ENCODE assay signal across 2 cellular contexts in the genomic region with DNA sequence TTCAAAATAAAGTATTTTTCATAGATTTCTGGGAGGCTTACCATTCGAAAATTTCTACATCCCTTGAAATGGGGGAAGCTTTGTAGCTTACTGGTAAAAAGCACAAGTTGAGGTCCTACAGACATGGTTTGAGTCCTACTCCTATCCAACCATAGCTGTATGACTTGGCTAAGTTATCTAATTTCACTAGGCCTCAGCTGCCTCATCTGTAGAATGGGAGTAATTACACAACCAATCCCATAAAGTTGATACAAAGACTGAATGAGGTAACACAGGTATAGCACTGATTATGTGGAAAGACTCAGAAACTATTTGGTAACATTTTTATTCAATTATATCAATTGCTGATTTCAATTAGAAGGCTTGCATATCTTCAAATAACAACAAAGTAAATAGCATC.
TF ChIP-seq lines count a peak whose summit lies in the region.

No MANE protein-coding gene starts in this region.

TF ChIP-seq in HepG2, 621 proteins besides CTCF, POLR2A, EP300 and RAD21 (continued from another document):
- no peak for TF ChIP-seq U2AF1 (optimal IDR thresholded peaks at IDR 0.05; ENCODE audit: low read depth, low read length)
TF ChIP-seq in HepG2: peak in this region for 1.

TF ChIP-seq in K562, 482 proteins besides CTCF, POLR2A, EP300 and RAD21 (continued from another document):
- TF ChIP-seq PCBP1 (IDR thresholded peaks at IDR 0.05; ENCODE audit: low read depth, low read length, poor library complexity, severe bottlenecking), result no peak
- TF ChIP-seq RB1 (IDR thresholded peaks at IDR 0.05; ENCODE audit: low read depth), result no peak
- TF ChIP-seq HDGF (IDR thresholded peaks at IDR 0.05), result no peak
- no peak for TF ChIP-seq KLF10 (CRISPR knock-in tag; IDR thresholded peaks at IDR 0.05)
- TF ChIP-seq ZNF551 (CRISPR knock-in tag; IDR thresholded peaks at IDR 0.05), result no peak
- no peak for TF ChIP-seq LCOR (CRISPR knock-in tag; IDR thresholded peaks at IDR 0.05)
- no peak for TF ChIP-seq BRCA1 (IDR thresholded peaks at IDR 0.05)
- no peak for TF ChIP-seq BRCA1 (CRISPR knock-in tag; IDR thresholded peaks at IDR 0.05)
- TF ChIP-seq BCOR (IDR thresholded peaks at IDR 0.05), result peak; percentile 53; the same call in 1 of the 2 replicates
- TF ChIP-seq ZNF780A (CRISPR knock-in tag; IDR thresholded peaks at IDR 0.05), result no peak
